In the genomic region with DNA sequence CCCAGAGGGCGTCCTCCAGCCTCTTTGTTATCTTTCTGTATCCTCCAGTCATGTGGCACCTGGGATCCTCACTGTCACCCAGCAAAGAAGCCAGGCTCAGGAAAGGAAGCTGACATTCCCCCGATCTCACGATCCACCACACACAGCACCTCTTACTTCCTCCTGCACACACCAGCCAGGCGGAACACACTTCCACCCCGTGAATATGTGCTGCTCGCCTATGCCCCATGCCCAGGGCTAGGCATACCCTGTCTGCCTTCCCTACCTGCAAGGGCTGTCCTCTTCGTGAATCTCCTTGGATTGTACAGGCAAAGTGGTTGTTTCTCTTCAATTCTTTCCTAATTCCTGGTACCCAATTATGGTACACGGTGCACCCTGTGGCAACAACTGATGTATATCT, we compare ENCODE assay signal across 22 cellular contexts.
DNase-seq lines count a peak whose midpoint lies in the region; ATAC-seq and TF ChIP-seq lines count a peak whose summit lies in the region.
"Had no signal": no experiment of that assay in that cellular context is flagged by ENCODE, and none has a peak within 500 bp of the region (broad histone marks: within the 10 kb centered on the region; RNA-seq: fewer than 3 reads in every experiment).

No MANE protein-coding gene starts in this region.

- DNase-seq in activated effector memory CD4-positive, alpha-beta T cell treated with anti-CD3 and anti-CD28 coated beads, Interleukin-2, amount 50 U/mL, for 16 hours = peak; percentile 31
- no peak for DNase-seq in activated effector memory CD4-positive, alpha-beta T cell treated with Interleukin-2 at 50 U/mL for 16 hours
- peak; percentile 21 for DNase-seq in OCI-LY7 (ENCODE audit: low spot score)
- DNase-seq in mesothelial cell of epicardium (ENCODE audit: low spot score in 2 of 2, unreplicated experiment in 2 of 2) = no peak
- DNase-seq in upper lobe of right lung = peak; percentile 37
- DNase-seq in central memory CD4-positive, alpha-beta T cell = no peak
- no peak for DNase-seq in activated CD8-positive, alpha-beta memory T cell treated with anti-CD3 and anti-CD28 coated beads for 24 hours
- DNase-seq in spleen = no peak
- DNase-seq: ACHN; GOT3; HCEC 1CT; KBM-7; NCI-H1092 treated with DMSO at 0.1 percent for 48 hours; NCI-H1436 treated with DMSO at 0.1 percent for 48 hours; NCI-H1930; NCI-H69; NK-92 treated with Interleukin-12 subunit alpha and Interleukin-12 subunit beta, amount 100 ng/mL, for 24 hours had no signal

- H3K27ac ChIP-seq in OCI-LY7 (ENCODE audit: low read depth, low read length, poor library complexity, severe bottlenecking) = no peak overlapping the region
- no peak overlapping the region for H3K27ac ChIP-seq in upper lobe of right lung
- peak overlapping the region in 1 of 8 donors; percentile 5 for H3K27ac ChIP-seq in spleen
- H3K27ac ChIP-seq: 22Rv1, C4-2B, HL-60, Peyer's patch, SJSA1 had no signal

- H3K4me2 ChIP-seq in OCI-LY7 (ENCODE audit: low read length) = no peak overlapping the region

- H3K27me3 Mint-ChIP-seq in mesothelial cell of epicardium (ENCODE audit: low read depth) = no peaks in the 10 kb centered on the region

- H3K9me3 ChIP-seq in OCI-LY7 (ENCODE audit: low read length) (no peaks in the 10 kb centered on the region), upper lobe of right lung (no peaks in the 10 kb centered on the region), spleen (no peaks in the 10 kb centered on the region)
- H3K9me3 ChIP-seq: Peyer's patch, SJSA1 had no signal

- no peaks in the 10 kb centered on the region for H3K9me3 Mint-ChIP-seq in mesothelial cell of epicardium

- no peaks in the 10 kb centered on the region for H3K36me3 ChIP-seq in OCI-LY7 (ENCODE audit: insufficient read depth, low read length)
- peaks cover 45% of the 10 kb centered on the region for H3K36me3 ChIP-seq in upper lobe of right lung
- H3K36me3 ChIP-seq in spleen = peaks cover 0 to 91% (median 41%) of the 10 kb centered on the region in 6 donors

- no peaks in the 10 kb centered on the region for H4K20me1 ChIP-seq in OCI-LY7 (ENCODE audit: insufficient read depth, low read length)

- H3K4me3 ChIP-seq in OCI-LY7 (ENCODE audit: low read depth, low read length, poor library complexity, severe bottlenecking) (no peak overlapping the region), upper lobe of right lung (no peak overlapping the region), spleen (no peak overlapping the region)
- H3K4me3 ChIP-seq: Peyer's patch, SJSA1 had no signal

- no peaks in the 10 kb centered on the region for H3K9me2 ChIP-seq in OCI-LY7 (ENCODE audit: insufficient read depth, low read length)

- no peak for ATAC-seq in upper lobe of right lung

- H3K36me3 Mint-ChIP-seq in mesothelial cell of epicardium = peaks cover 57% of the 10 kb centered on the region

- H3K4me1 Mint-ChIP-seq in mesothelial cell of epicardium = peaks cover 12% of the 10 kb centered on the region

- TF ChIP-seq POLR2A in spleen (IDR thresholded peaks at IDR 0.05) = no peak

- no peak overlapping the region for H2AFZ ChIP-seq in OCI-LY7 (ENCODE audit: low read length)

- 63 to 72% (median 69%) methylated on average over 8 of the region's 8 CpGs for WGBS in spleen, 5 donors

- H3K27ac Mint-ChIP-seq in mesothelial cell of epicardium = peak overlapping the region; percentile 2

- H3K27me3 ChIP-seq in upper lobe of right lung (no peaks in the 10 kb centered on the region), spleen (replicated peaks in 1 of 7) (no peaks in the 10 kb centered on the region)
- H3K27me3 ChIP-seq: Peyer's patch, SJSA1 had no signal

- no peak overlapping the region for H3K4me3 Mint-ChIP-seq in mesothelial cell of epicardium

- intact Hi-C loops in OCI-LY7 (cut with micrococcal nuclease; ENCODE audit: unreplicated experiment) (no loop called here), upper lobe of right lung (cut with DNase I) (no loop called here), spleen (cut with DNase I; ENCODE audit: low total_unique reads) (no loop called here)

- POLR2A ChIA-PET in OCI-LY7 (lab: Charles Lee) = no interaction called here

- H3K4me1 ChIP-seq in OCI-LY7 (ENCODE audit: insufficient read depth, low read length, poor library complexity, severe bottlenecking) = peaks cover 8% of the 10 kb centered on the region
- peaks cover 6% of the 10 kb centered on the region for H3K4me1 ChIP-seq in upper lobe of right lung
- H3K4me1 ChIP-seq in spleen = peaks cover 0 to 28% (median 2%) of the 10 kb centered on the region in 6 donors
- H3K4me1 ChIP-seq: SJSA1 had no signal

- BruUV-seq in OCI-LY7 (replicated peaks; lab: Mats Ljungman, UMichigan) = no TSS peak

- no peaks in the 10 kb centered on the region for H3K79me2 ChIP-seq in OCI-LY7 (ENCODE audit: insufficient read depth, low read depth, low read length)

- CTCF ChIA-PET in OCI-LY7 (lab: Charles Lee; ENCODE audit: unreplicated experiment) = no interaction called here

- no peak for TF ChIP-seq CTCF in OCI-LY7 (conservative IDR thresholded peaks at IDR 0.05; ENCODE audit: low read length)
- TF ChIP-seq CTCF in mesothelial cell of epicardium (IDR thresholded peaks at IDR 0.05; ENCODE audit: unreplicated experiment) = no peak
- TF ChIP-seq CTCF in upper lobe of right lung (IDR thresholded peaks at IDR 0.05) = no peak
- no peak for TF ChIP-seq CTCF in spleen (IDR thresholded peaks at IDR 0.05 in 8 of 11, conservative IDR thresholded peaks at IDR 0.05 in 3 of 11)

Comparison
In these comparisons a context has a peak if more than half of its experiments do, and no peak if none do; other contexts are left out.
1. DNase-seq: peak in activated effector memory CD4-positive, alpha-beta T cell treated with anti-CD3 and anti-CD28 coated beads, Interleukin-2, amount 50 U/mL, for 16 hours (single experiment), OCI-LY7 (single experiment) and upper lobe of right lung (single experiment); none in activated effector memory CD4-positive, alpha-beta T cell treated with Interleukin-2 at 50 U/mL for 16 hours (single experiment), mesothelial cell of epicardium (0 of 2), central memory CD4-positive, alpha-beta T cell (single experiment), activated CD8-positive, alpha-beta memory T cell treated with anti-CD3 and anti-CD28 coated beads for 24 hours (single experiment) and spleen (single experiment).